In the genomic region with DNA sequence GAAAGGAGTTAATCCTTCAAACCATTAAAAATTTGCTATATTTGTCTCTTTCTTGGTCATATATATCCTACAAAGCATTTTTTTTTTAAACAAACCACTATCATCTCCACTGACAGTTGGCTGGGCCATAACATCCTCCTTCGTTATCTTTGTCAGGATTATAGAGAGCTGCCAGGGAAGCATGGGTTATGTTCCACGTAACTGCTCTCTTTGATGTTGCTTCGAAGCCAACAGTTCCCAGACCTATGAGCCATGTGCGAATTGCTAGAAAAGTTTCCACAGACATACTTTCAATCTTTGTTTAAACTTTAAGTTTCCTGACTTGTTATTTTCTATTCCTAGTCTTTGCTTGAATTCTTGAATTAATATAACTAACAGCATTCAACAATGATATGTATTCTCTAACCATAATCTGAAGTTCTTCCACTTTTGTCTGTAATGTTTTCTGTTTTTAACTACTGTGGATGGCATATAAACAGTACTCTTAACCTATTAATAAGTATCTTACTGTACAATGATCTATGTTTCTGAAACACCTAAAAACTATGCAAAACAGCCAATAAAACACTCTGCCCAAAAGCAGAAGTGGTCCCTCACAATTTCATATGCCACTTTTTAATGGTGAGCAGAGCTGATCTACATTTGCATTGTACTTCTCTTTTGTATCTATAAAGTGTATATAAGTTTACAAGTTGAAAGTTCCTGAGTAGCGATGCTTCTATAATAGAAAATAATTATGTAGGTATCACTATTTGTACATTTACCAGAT, we compare ENCODE assay signal across 13 cellular contexts. TPM values are rescaled to one million over a fixed set of nuclear protein-coding genes. Genes with fewer than 3 reads are reported as not detected.
DNase-seq lines count a peak whose midpoint lies in the region; ATAC-seq, FAIRE-seq and TF ChIP-seq lines count a peak whose summit lies in the region.
"Had no signal": no experiment of that assay in that cellular context is flagged by ENCODE, and none has a peak within 500 bp of the region (broad histone marks: within the 10 kb centered on the region; RNA-seq: fewer than 3 reads in every experiment).

No MANE protein-coding gene starts in this region.

- H3K27ac ChIP-seq in small intestine (ENCODE audit: low read depth in 1 of 2, low read length in 1 of 2): no peak overlapping the region
- no peak overlapping the region for H3K27ac ChIP-seq in left lung
- no peak overlapping the region for H3K27ac ChIP-seq in effector memory CD4-positive, alpha-beta T cell (ENCODE audit: insufficient read depth, low read length, poor library complexity, severe bottlenecking)
- H3K27ac ChIP-seq: epithelial cell of prostate had no signal

- H3K4me3 ChIP-seq in small intestine (ENCODE audit: low read depth in 1 of 2, low read length in 2 of 2) (no peak overlapping the region), left lung (no peak overlapping the region)
- no peak overlapping the region for H3K4me3 ChIP-seq in effector memory CD4-positive, alpha-beta T cell (ENCODE audit: insufficient read depth, low read depth, low read length, poor library complexity, severe bottlenecking)

- peak; percentile 15 for FAIRE-seq in small intestine (lab: Jason Lieb, UNC)
- FAIRE-seq: RCC 7860 had no signal

- WGBS in small intestine, 3 donors: 66 to 82% (median 82%) methylated on average over 5 of the region's 5 CpGs

- DNase-seq in small intestine (no peak), HuH-7.5 (ENCODE audit: low spot score) (no peak), left lung (no peak)
- DNase-seq in activated T-cell treated with anti-CD3 and anti-CD28 coated beads, Interleukin-2, amount 50 U/mL, for 1 hour: no peak
- no peak for DNase-seq in effector memory CD4-positive, alpha-beta T cell
- DNase-seq: activated CD4-positive, alpha-beta T cell treated with anti-CD3 and anti-CD28 coated beads, Interleukin-2, amount 10 ng/mL, durations not matched to agents 7 days and 5 days; DMS79; H9 had no signal

- ATAC-seq in GM19351 (IDR thresholded peaks at IDR 0.05; ENCODE audit: unreplicated experiment) (peak; percentile 87), HG02798 (IDR thresholded peaks at IDR 0.05; ENCODE audit: poor library complexity, unreplicated experiment) (peak; percentile 96), HG03558 (IDR thresholded peaks at IDR 0.05; ENCODE audit: extremely low read depth, unreplicated experiment) (peak; percentile 95), left lung (no peak)

- TF ChIP-seq CTCF in left lung (IDR thresholded peaks at IDR 0.05): no peak

- H3K9me3 ChIP-seq in small intestine (ENCODE audit: control insufficient read depth, low read depth) (no peaks in the 10 kb centered on the region), left lung (no peaks in the 10 kb centered on the region)
- H3K9me3 ChIP-seq in effector memory CD4-positive, alpha-beta T cell (ENCODE audit: control insufficient read depth, low read length): no peaks in the 10 kb centered on the region

- H3K36me3 ChIP-seq in small intestine (ENCODE audit: control insufficient read depth in 2 of 2, insufficient read depth in 2 of 2, low read length in 2 of 2): no peaks in the 10 kb centered on the region
- no peaks in the 10 kb centered on the region for H3K36me3 ChIP-seq in left lung
- H3K36me3 ChIP-seq in effector memory CD4-positive, alpha-beta T cell (ENCODE audit: control insufficient read depth, insufficient read depth, low read length): no peaks in the 10 kb centered on the region

- intact Hi-C loops in left lung (cut with DNase I): no loop called here

- H3K4me1 ChIP-seq in small intestine (ENCODE audit: control insufficient read depth in 2 of 2, insufficient read depth in 1 of 2, low read depth in 1 of 2, low read length in 1 of 2) (no peaks in the 10 kb centered on the region), left lung (no peaks in the 10 kb centered on the region)
- no peaks in the 10 kb centered on the region for H3K4me1 ChIP-seq in effector memory CD4-positive, alpha-beta T cell (ENCODE audit: control insufficient read depth, insufficient read depth, low read length, poor library complexity, severe bottlenecking)

- H3K27me3 ChIP-seq in small intestine (ENCODE audit: control insufficient read depth in 2 of 2, insufficient read depth in 2 of 2, low read length in 2 of 2) (no peaks in the 10 kb centered on the region), left lung (no peaks in the 10 kb centered on the region)
- H3K27me3 ChIP-seq in effector memory CD4-positive, alpha-beta T cell (replicated peaks; ENCODE audit: control insufficient read depth, insufficient read depth, low read length, poor library complexity, severe bottlenecking): no peaks in the 10 kb centered on the region

RNA-seq across cellular contexts. Expression of gene EREG, which starts 37.9 kb away (rescaled TPM):
- under 1 TPM in 2 of 3 donors, not detected in 1; 0.22 to 0.75 TPM for polyA plus RNA-seq in small intestine
- total RNA-seq in left lung: 1 to 10 TPM in 1 of 2 donors, under 1 TPM in 1; 0.68 to 3.6 TPM
- total RNA-seq: activated CD4-positive, alpha-beta T cell treated with anti-CD3 and anti-CD28 coated beads, Interleukin-2, amount 10 ng/mL, durations not matched to agents 7 days and 5 days; H9 had no signal

RNA-seq across cellular contexts. Expression of gene AREG, which starts 42.1 kb away (rescaled TPM):
- 10 to 100 TPM in 1 of 3 donors, 1 to 10 TPM in 2; 1.3 to 13.2 (median 3.0) TPM for polyA plus RNA-seq in small intestine
- 100 to 1,000 TPM in 1 of 2 donors, 10 to 100 TPM in 1; 16.8 to 130 TPM for total RNA-seq in left lung
